In genomic region chr5:62432618-62433064, GRCh38 we compare ENCODE assay signal across 17 cellular contexts. TPM values are rescaled to one million over a fixed set of nuclear protein-coding genes. Genes with fewer than 3 reads are reported as not detected.
DNase-seq lines count a peak whose midpoint lies in the region; ATAC-seq and TF ChIP-seq lines count a peak whose summit lies in the region.
"Had no signal": no experiment of that assay in that cellular context is flagged by ENCODE, and none has a peak within 500 bp of the region (broad histone marks: within the 10 kb centered on the region; RNA-seq: fewer than 3 reads in every experiment).

No MANE protein-coding gene starts in this region.

- peaks cover 5% of the 10 kb centered on the region for H3K4me1 ChIP-seq in vagina

- no peaks in the 10 kb centered on the region for H3K36me3 Mint-ChIP-seq in activated T-cell treated with anti-CD3 and anti-CD28 coated beads, Interleukin-2, amount 50 U/mL, for 72 hours (ENCODE audit: insufficient read depth in 2 of 2)
- peaks cover 4% of the 10 kb centered on the region for H3K36me3 Mint-ChIP-seq in effector memory CD8-positive, alpha-beta T cell (ENCODE audit: insufficient read depth)

- intact Hi-C loops in vagina (cut with DNase I), result no loop called here

- no peak overlapping the region for H3K4me3 Mint-ChIP-seq in activated T-cell treated with anti-CD3 and anti-CD28 coated beads, Interleukin-2, amount 50 U/mL, for 72 hours
- no peak overlapping the region for H3K4me3 Mint-ChIP-seq in effector memory CD8-positive, alpha-beta T cell
- H3K4me3 Mint-ChIP-seq: activated naive CD4-positive, alpha-beta T cell treated with anti-CD3 and anti-CD28 coated beads, Interleukin-2, amount 50 U/mL, for 24 hours had no signal

- H3K27me3 ChIP-seq in vagina, result no peaks in the 10 kb centered on the region

- peak overlapping the region; percentile 6 for H3K27ac ChIP-seq in vagina
- H3K27ac ChIP-seq: parathyroid adenoma, PC-9, thoracic aorta had no signal

- H3K9me3 ChIP-seq in vagina, result no peaks in the 10 kb centered on the region
- H3K9me3 ChIP-seq: thoracic aorta had no signal

- no peak for TF ChIP-seq POLR2A in vagina (IDR thresholded peaks at IDR 0.05)

- DNase-seq in activated T-cell treated with anti-CD3 and anti-CD28 coated beads, Interleukin-2, amount 50 U/mL, for 72 hours, result no peak
- DNase-seq in activated T-cell treated with anti-CD3 and anti-CD28 coated beads, Interleukin-2, amount 50 U/mL, for 1 hour, result no peak
- DNase-seq in effector memory CD8-positive, alpha-beta T cell, result no peak
- peak; percentile 13 for DNase-seq in myocyte (ENCODE audit: low read depth)
- DNase-seq in vagina (ENCODE audit: extremely low spot score in 2 of 2), result no peak
- DNase-seq in DMS153 (lab: John Stamatoyannopoulos, UW), result no peak
- DNase-seq: activated CD4-positive, alpha-beta T cell treated with anti-CD3 and anti-CD28 coated beads, Interleukin-2, amount 50 U/mL, for 4 hours; Calu3; NCI-H1092 treated with DMSO at 0.1 percent for 48 hours; NCI-H226; PC-9 had no signal

- ATAC-seq in activated T-cell treated with anti-CD3 and anti-CD28 coated beads, Interleukin-2, amount 50 U/mL, for 72 hours (replicated peaks in 1 of 2), result no peak
- no peak for ATAC-seq in effector memory CD8-positive, alpha-beta T cell (replicated peaks)
- ATAC-seq in HG02588 (IDR thresholded peaks at IDR 0.05; ENCODE audit: unreplicated experiment) (no peak), HG02885 (IDR thresholded peaks at IDR 0.05; ENCODE audit: poor library complexity, unreplicated experiment) (no peak)

- no peak overlapping the region for H3K4me3 ChIP-seq in vagina
- H3K4me3 ChIP-seq: lung, PC-9, thoracic aorta had no signal

- peak overlapping the region; percentile 24 for H3K27ac Mint-ChIP-seq in activated T-cell treated with anti-CD3 and anti-CD28 coated beads, Interleukin-2, amount 50 U/mL, for 72 hours
- H3K27ac Mint-ChIP-seq in effector memory CD8-positive, alpha-beta T cell, result peak overlapping the region; percentile 1 to 29
- H3K27ac Mint-ChIP-seq: activated naive CD4-positive, alpha-beta T cell treated with anti-CD3 and anti-CD28 coated beads, Interleukin-2, amount 50 U/mL, for 24 hours had no signal

- H3K4me1 Mint-ChIP-seq in activated T-cell treated with anti-CD3 and anti-CD28 coated beads, Interleukin-2, amount 50 U/mL, for 72 hours (ENCODE audit: low read depth), result peaks cover 7% of the 10 kb centered on the region
- H3K4me1 Mint-ChIP-seq in effector memory CD8-positive, alpha-beta T cell (ENCODE audit: low read depth in 2 of 2), result peaks cover 15 to 22% of the 10 kb centered on the region in 2 donors

- TF ChIP-seq CTCF in vagina (IDR thresholded peaks at IDR 0.05), result no peak

- H3K36me3 ChIP-seq in vagina, result no peaks in the 10 kb centered on the region
- H3K36me3 ChIP-seq: thoracic aorta had no signal

- H3K9me3 Mint-ChIP-seq in activated T-cell treated with anti-CD3 and anti-CD28 coated beads, Interleukin-2, amount 50 U/mL, for 72 hours, result no peaks in the 10 kb centered on the region
- H3K9me3 Mint-ChIP-seq in effector memory CD8-positive, alpha-beta T cell, result no peaks in the 10 kb centered on the region
- H3K9me3 Mint-ChIP-seq: activated naive CD4-positive, alpha-beta T cell treated with anti-CD3 and anti-CD28 coated beads, Interleukin-2, amount 50 U/mL, for 24 hours had no signal

- no peaks in the 10 kb centered on the region for H3K27me3 Mint-ChIP-seq in activated T-cell treated with anti-CD3 and anti-CD28 coated beads, Interleukin-2, amount 50 U/mL, for 72 hours (ENCODE audit: low read depth)
- no peaks in the 10 kb centered on the region for H3K27me3 Mint-ChIP-seq in effector memory CD8-positive, alpha-beta T cell
- H3K27me3 Mint-ChIP-seq: activated naive CD4-positive, alpha-beta T cell treated with anti-CD3 and anti-CD28 coated beads, Interleukin-2, amount 50 U/mL, for 24 hours had no signal

RNA-seq across cellular contexts. Expression of gene IPO11, which starts 20.1 kb away (rescaled TPM):
- total RNA-seq in activated T-cell treated with anti-CD3 and anti-CD28 coated beads, Interleukin-2, amount 50 U/mL, for 72 hours, result 10 to 100 TPM; 26.6 to 39.7 TPM
- 15.1 and 21.7 TPM in 2 replicates for total RNA-seq in myocyte
- polyA plus RNA-seq in myocyte (2012), result 9.8 TPM
- total RNA-seq in vagina, result 31.2 TPM

RNA-seq across cellular contexts. Expression of gene DIMT1, which starts 28.9 kb away (rescaled TPM):
- 10 to 100 TPM; 35.3 to 42.0 TPM for total RNA-seq in activated T-cell treated with anti-CD3 and anti-CD28 coated beads, Interleukin-2, amount 50 U/mL, for 72 hours
- total RNA-seq in myocyte (28.5 and 35.3 TPM in 2 replicates), vagina (25.5 TPM)
- polyA plus RNA-seq in myocyte (2012), result 25.6 TPM
